Comparison of ENCODE assay signal across 18 cellular contexts in the genomic region with DNA sequence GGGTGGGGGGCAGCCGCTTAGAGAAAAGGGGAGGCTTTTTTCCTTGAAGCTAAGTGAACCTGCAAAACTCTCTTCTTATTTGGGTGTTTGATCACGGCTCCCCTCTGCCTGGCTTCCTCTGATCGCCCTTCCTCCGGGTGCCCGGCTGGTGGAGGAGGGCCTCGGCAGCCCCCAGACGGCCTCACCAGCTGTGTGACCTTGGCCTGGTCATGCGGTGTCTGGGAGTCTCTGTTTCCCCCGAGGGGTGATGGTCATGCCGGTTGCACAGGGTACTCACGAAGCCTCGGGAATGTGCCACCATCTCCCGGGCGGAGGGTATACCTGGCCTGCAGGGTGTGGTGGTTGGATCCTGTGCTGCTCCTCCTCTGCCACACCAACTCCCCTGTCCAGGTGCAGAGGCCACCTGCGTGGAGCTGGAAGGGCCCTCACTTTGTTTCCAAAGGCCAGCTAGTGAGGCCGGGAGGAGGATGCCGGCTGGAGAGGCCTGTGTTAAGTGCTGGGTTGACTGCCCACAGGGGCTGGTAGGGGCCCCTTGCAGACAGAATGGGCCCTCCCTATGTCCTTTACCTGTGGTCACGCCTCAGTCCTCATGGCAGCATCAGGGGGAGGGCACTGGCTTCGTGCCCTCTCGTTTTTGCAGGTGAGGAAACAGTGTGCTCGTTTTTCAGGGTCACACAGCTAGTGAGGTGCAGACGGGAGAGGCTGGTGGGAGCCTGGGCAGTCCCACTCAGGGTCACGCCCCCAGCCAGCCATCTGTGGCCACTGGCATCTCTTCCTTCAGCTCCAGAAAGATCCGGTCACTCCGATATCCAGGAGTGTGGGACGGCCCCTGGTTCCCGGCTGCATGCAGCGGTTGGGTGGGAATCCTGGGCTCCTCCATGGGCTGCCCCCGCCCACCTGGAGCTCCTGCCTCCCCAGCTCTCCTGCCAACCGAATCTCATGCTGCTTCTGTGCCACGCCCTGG.
A peak's percentile ranks its signal among the peaks of the same experiment; 100 is the strongest.
DNase-seq lines count a peak whose midpoint lies in the region; ATAC-seq and TF ChIP-seq lines count a peak whose summit lies in the region.
"Had no signal": no experiment of that assay in that cellular context is flagged by ENCODE, and none has a peak within 500 bp of the region (broad histone marks: within the 10 kb centered on the region; RNA-seq: fewer than 3 reads in every experiment).

No MANE protein-coding gene starts in this region.

- H3K4me3 ChIP-seq in right atrium auricular region (no peak overlapping the region), heart right ventricle (no peak overlapping the region), mucosa of descending colon (no peak overlapping the region)
- H3K4me3 ChIP-seq: breast epithelium, GM12878 had no signal

- DNase-seq in right atrium auricular region (ENCODE audit: low spot score) (no peak), heart right ventricle (no peak), NCI-H510A (lab: John Stamatoyannopoulos, UW) (peak; percentile 66), mucosa of descending colon (no peak), NOMO-1 treated with DMSO at 0.1 percent for 48 hours (lab: John Stamatoyannopoulos, UW; ENCODE audit: unreplicated experiment) (no peak), dermis blood vessel endothelial cell (no peak)
- DNase-seq: activated CD8-positive, alpha-beta T cell treated with anti-CD3 and anti-CD28 coated beads for 36 hours; dorsolateral prefrontal cortex; GDM1; mesenchymal stem cell; MM.1S; SIG-M5; stimulated activated naive CD4-positive, alpha-beta T cell treated with Interleukin-2 at 50 U/mL for 16 hours had no signal

- peak overlapping the region; percentile 71 to 89 for H3K27ac ChIP-seq in right atrium auricular region
- peak overlapping the region in 2 of 10 donors; percentile 44 to 74 for H3K27ac ChIP-seq in heart right ventricle
- H3K27ac ChIP-seq: VCaP had no signal

- H3K9me3 ChIP-seq in right atrium auricular region (no peaks in the 10 kb centered on the region), heart right ventricle (no peaks in the 10 kb centered on the region), mucosa of descending colon (no peaks in the 10 kb centered on the region)
- H3K9me3 ChIP-seq: breast epithelium had no signal

- H3K4me1 ChIP-seq in right atrium auricular region (peaks cover 0 to 65% of the 10 kb centered on the region in 2 donors), heart right ventricle (peaks cover 29 to 68% (median 48%) of the 10 kb centered on the region in 9 donors), mucosa of descending colon (ENCODE audit: low read depth) (peaks cover 29% of the 10 kb centered on the region)

- no peak for ATAC-seq in heart right ventricle
- ATAC-seq in mucosa of descending colon: peak; percentile 32
- ATAC-seq in GM18858 (IDR thresholded peaks at IDR 0.05; ENCODE audit: unreplicated experiment): no peak
- ATAC-seq in GM18511 (IDR thresholded peaks at IDR 0.05; ENCODE audit: unreplicated experiment): no peak
- ATAC-seq: activated CD8-positive, alpha-beta T cell treated with anti-CD3 and anti-CD28 coated beads for 36 hours; GM12878 had no signal

- TF ChIP-seq CTCF in right atrium auricular region (IDR thresholded peaks at IDR 0.05) (no peak), heart right ventricle (IDR thresholded peaks at IDR 0.05) (no peak), mucosa of descending colon (IDR thresholded peaks at IDR 0.05) (no peak)

- WGBS in heart right ventricle, 2 donors: 86 to 87% methylated on average over 31 of the region's 31 CpGs

- intact Hi-C loops in heart right ventricle (cut with DNase I) (loop anchor here in 1 of 10 donors (5.0 kb wide), 2 partner anchors 88 to 148 kb away; partner anchors contain the start of gene GSE1), mucosa of descending colon (cut with DNase I, micrococcal nuclease) (no loop called here)

- H3K27me3 ChIP-seq in right atrium auricular region: no peaks in the 10 kb centered on the region
- H3K27me3 ChIP-seq in heart right ventricle: peaks cover 0 to 35% (median 7%) of the 10 kb centered on the region in 7 donors
- H3K27me3 ChIP-seq: breast epithelium had no signal

- H3K36me3 ChIP-seq in right atrium auricular region: no peaks in the 10 kb centered on the region
- H3K36me3 ChIP-seq in heart right ventricle: no peaks in the 10 kb centered on the region
- H3K36me3 ChIP-seq in mucosa of descending colon (ENCODE audit: low read depth): no peaks in the 10 kb centered on the region
- H3K36me3 ChIP-seq: breast epithelium had no signal
